In the genomic region with DNA sequence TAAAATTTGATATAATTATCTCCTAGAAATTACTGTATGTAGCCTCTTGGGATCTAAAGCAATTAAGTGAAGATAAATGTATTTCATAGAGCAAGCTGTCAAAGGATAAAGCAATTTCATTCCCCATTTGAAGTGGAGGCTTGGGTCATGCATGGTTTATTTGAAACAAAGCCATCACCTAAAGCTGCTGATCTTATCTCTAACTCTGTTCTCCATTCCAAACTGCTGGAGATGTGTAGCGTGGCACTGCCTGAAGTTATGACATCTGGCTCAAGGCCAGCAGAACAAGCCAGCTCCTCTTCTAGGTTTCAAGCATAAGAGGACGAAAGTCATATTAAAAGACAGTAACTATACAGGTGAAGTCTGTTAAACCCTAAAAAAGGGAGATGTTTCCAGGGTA, we compare ENCODE assay signal across 8 cellular contexts.
A peak's percentile ranks its signal among the peaks of the same experiment; 100 is the strongest.
DNase-seq lines count a peak whose midpoint lies in the region; ATAC-seq, FAIRE-seq and TF ChIP-seq lines count a peak whose summit lies in the region.

No MANE protein-coding gene starts in this region.

- no peak for TF ChIP-seq CTCF in WTC11 (IDR thresholded peaks at IDR 0.05)
- no peak for TF ChIP-seq CTCF in omental fat pad (IDR thresholded peaks at IDR 0.05)

- H3K27me3 ChIP-seq in H7 (ENCODE audit: control insufficient read depth, insufficient read depth, low read length) = no peaks in the 10 kb centered on the region

- H3K4me3 Mint-ChIP-seq in WTC11 = no peak overlapping the region
- H3K4me3 Mint-ChIP-seq in naive thymus-derived CD8-positive, alpha-beta T cell = peak overlapping the region in 2 of 10 donors; percentile 15 to 37

- CTCF ChIA-PET in WTC11 (lab: Charles Lee) = interaction anchor here (1.1 to 3.5 kb wide), 5 partner anchors 32 to 106 kb away, joined by 3 to 17 read pairs (median 9); partner anchors contain the start of gene HIC1

- H3K27me3 Mint-ChIP-seq in WTC11 (ENCODE audit: low read depth) = no peaks in the 10 kb centered on the region
- H3K27me3 Mint-ChIP-seq in naive thymus-derived CD8-positive, alpha-beta T cell = no peaks in the 10 kb centered on the region

- no peak for FAIRE-seq in GM12891 (lab: Jason Lieb, UNC)

- no peak for TF ChIP-seq POLR2A in GM12891 (IDR thresholded peaks at IDR 0.05; ENCODE audit: low read depth, low read length)

- peak overlapping the region; percentile 94 for H3K27ac Mint-ChIP-seq in WTC11
- peak overlapping the region in 7 of 10 donors; percentile 36 to 77 (median 63) for H3K27ac Mint-ChIP-seq in naive thymus-derived CD8-positive, alpha-beta T cell

- no peak overlapping the region for H3K4me3 ChIP-seq in H7 (ENCODE audit: insufficient read depth, low read depth, low read length)

- no peaks in the 10 kb centered on the region for H3K9me3 Mint-ChIP-seq in WTC11
- no peaks in the 10 kb centered on the region for H3K9me3 Mint-ChIP-seq in naive thymus-derived CD8-positive, alpha-beta T cell

- peaks cover 38% of the 10 kb centered on the region for H3K4me1 Mint-ChIP-seq in WTC11
- peaks cover 10 to 23% (median 20%) of the 10 kb centered on the region in 4 donors for H3K4me1 Mint-ChIP-seq in naive thymus-derived CD8-positive, alpha-beta T cell

- ATAC-seq in HG03442 (IDR thresholded peaks at IDR 0.05; ENCODE audit: unreplicated experiment) (peak; percentile 37), WTC11 (no peak), omental fat pad (ENCODE audit: low FRiP score) (no peak)
- no peak for ATAC-seq in naive thymus-derived CD8-positive, alpha-beta T cell

- no peak for DNase-seq in GM12891 (ENCODE audit: insufficient read length, low spot score)
- DNase-seq in WTC11 (ENCODE audit: low spot score) = no peak
- no peak for DNase-seq in naive thymus-derived CD8-positive, alpha-beta T cell
- DNase-seq in activated CD4-positive, alpha-beta T cell treated with anti-CD3 and anti-CD28 coated beads for 1 hour = no peak
- DNase-seq in activated naive CD4-positive, alpha-beta T cell treated with Interleukin-2 at 50 U/mL for 16 hours = no peak
- no peak for DNase-seq in omental fat pad (ENCODE audit: low spot score)
- DNase-seq in H7 = no peak

- H3K36me3 ChIP-seq in H7 (replicated peaks; ENCODE audit: control insufficient read depth, insufficient read depth, low read length) = no peaks in the 10 kb centered on the region

- H3K36me3 Mint-ChIP-seq in WTC11 = no peaks in the 10 kb centered on the region
- H3K36me3 Mint-ChIP-seq in naive thymus-derived CD8-positive, alpha-beta T cell = peaks cover 0 to 27% (median 2%) of the 10 kb centered on the region in 3 donors

- POLR2A ChIA-PET in WTC11 (lab: Charles Lee) = interaction anchor here (0.6 kb wide), 2 partner anchors 17 to 528 kb away, joined by 3 to 5 read pairs; no protein-coding TSS in a partner anchor
- POLR2A ChIA-PET in naive thymus-derived CD8-positive, alpha-beta T cell (lab: Charles Lee) = interaction anchor here (0.6 to 0.7 kb wide), 2 partner anchors 75 to 747 kb away, joined by 3 read pairs; no protein-coding TSS in a partner anchor

TF ChIP-seq in GM12891, 5 proteins besides CTCF, POLR2A, EP300 and RAD21:
- no peak for TF ChIP-seq POU2F2 (IDR thresholded peaks at IDR 0.05; ENCODE audit: low read depth, low read length)
- TF ChIP-seq SPI1 (IDR thresholded peaks at IDR 0.05; ENCODE audit: low read depth, low read length) = 0 out of 2 replicates have a peak, but pooled peaks have one; percentile 10
- TF ChIP-seq PAX5 (IDR thresholded peaks at IDR 0.05; ENCODE audit: insufficient read depth, low read length, severe bottlenecking) = peak; percentile 45
TF ChIP-seq in GM12891: peak in this region for 2.

TF ChIP-seq in WTC11, 78 proteins besides CTCF, POLR2A, EP300 and RAD21:
- TF ChIP-seq CDX4 (CRISPR knock-in tag; IDR thresholded peaks at IDR 0.05; ENCODE audit: borderline replicate concordance) = no peak
